Comparison of ENCODE assay signal across 1 cellular context in genomic region chr1:47650205-47650604, GRCh38.
TF ChIP-seq lines count a peak whose summit lies in the region.

No MANE protein-coding gene starts in this region.

TF ChIP-seq in HCT116, 20 proteins besides CTCF, POLR2A, EP300 and RAD21 (continued from another document):
- no peak for TF ChIP-seq EGR1 (IDR thresholded peaks at IDR 0.05; ENCODE audit: low read depth)
- no peak for TF ChIP-seq SIN3A (IDR thresholded peaks at IDR 0.05; ENCODE audit: low read depth)
- TF ChIP-seq CBX3 (IDR thresholded peaks at IDR 0.05; ENCODE audit: low read depth): no peak
TF ChIP-seq in HCT116: peak in this region for 4.
